ENCODE assay signal across 19 cellular contexts in the genomic region with DNA sequence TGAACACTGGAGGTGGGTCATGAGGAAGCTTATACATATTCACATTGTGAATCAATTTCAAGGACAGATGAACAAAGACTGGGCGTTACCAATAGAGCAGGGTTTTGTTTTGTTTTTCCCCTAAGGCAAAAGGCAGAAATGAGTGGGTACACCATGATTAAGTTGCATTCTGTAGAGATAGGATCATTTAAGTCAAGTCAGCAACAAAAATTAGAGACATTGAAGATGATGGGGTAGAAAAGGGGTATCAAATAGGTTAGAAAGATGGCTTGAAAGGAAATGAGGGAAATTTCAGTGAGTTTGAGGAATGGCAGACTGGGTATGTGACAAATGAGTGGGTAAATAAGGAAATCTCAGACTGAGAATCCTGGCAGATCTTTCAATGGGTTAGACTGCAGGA. TPM values are rescaled to one million over a fixed set of nuclear protein-coding genes. Genes with fewer than 3 reads are reported as not detected.
DNase-seq lines count a peak whose midpoint lies in the region; ATAC-seq, FAIRE-seq and TF ChIP-seq lines count a peak whose summit lies in the region.
"Had no signal": no experiment of that assay in that cellular context is flagged by ENCODE, and none has a peak within 500 bp of the region (broad histone marks: within the 10 kb centered on the region; RNA-seq: fewer than 3 reads in every experiment).

No MANE protein-coding gene starts in this region.

- H3K4me1 ChIP-seq in A549, result no peaks in the 10 kb centered on the region
- no peaks in the 10 kb centered on the region for H3K4me1 ChIP-seq in IMR-90 (ENCODE audit: control insufficient read depth, insufficient read depth, low read length)
- H3K4me1 ChIP-seq: BLaER1, Caco-2, HAP-1 had no signal

- CTCF ChIA-PET in A549 (lab: Yijun Ruan, JAX) (no interaction called here), IMR-90 (lab: Yijun Ruan, JAX) (no interaction called here)

- no peak overlapping the region for H4K91ac ChIP-seq in IMR-90 (ENCODE audit: insufficient read depth, low read depth, low read length)

- no peak overlapping the region for H3K23ac ChIP-seq in IMR-90 (ENCODE audit: low read depth, low read length)

- TF ChIP-seq POLR2A in A549 (IDR thresholded peaks at IDR 0.05; ENCODE audit: low read length), result no peak
- TF ChIP-seq POLR2A in IMR-90 (IDR thresholded peaks at IDR 0.05; ENCODE audit: low read depth, low read length), result no peak

- no peaks in the 10 kb centered on the region for H3K9me3 ChIP-seq in A549
- H3K9me3 ChIP-seq in IMR-90 (ENCODE audit: control insufficient read depth, insufficient read depth, low read length), result no peaks in the 10 kb centered on the region
- H3K9me3 ChIP-seq: BLaER1, Caco-2, HAP-1 had no signal

- no peak overlapping the region for H2BK20ac ChIP-seq in IMR-90 (ENCODE audit: low read depth, low read length)

- ATAC-seq in A549 (no peak), IMR-90 (ENCODE audit: low read depth) (no peak), HG03442 (IDR thresholded peaks at IDR 0.05; ENCODE audit: unreplicated experiment) (no peak)
- ATAC-seq: CD8-positive, alpha-beta T cell had no signal

- H2BK120ac ChIP-seq in IMR-90 (ENCODE audit: low read depth, low read length), result no peak overlapping the region

- FAIRE-seq in A549 (lab: Jason Lieb, UNC) (no peak), bronchial epithelial cell (lab: Jason Lieb, UNC) (no peak)
- FAIRE-seq: G401.6, GM12892, H54 had no signal

- H2BK15ac ChIP-seq in IMR-90 (ENCODE audit: low read depth, low read length), result no peak overlapping the region

- H3K9me1 ChIP-seq in IMR-90 (ENCODE audit: insufficient read depth, low read length), result peaks cover 3% of the 10 kb centered on the region; the same call in 1 of the 2 replicates

- no peak overlapping the region for H2AFZ ChIP-seq in IMR-90 (replicated peaks; ENCODE audit: low read length, poor library complexity)

- TF ChIP-seq RAD21 in A549 (conservative IDR thresholded peaks at IDR 0.05 in 1 of 2, IDR thresholded peaks at IDR 0.05 in 1 of 2) (no peak), IMR-90 (IDR thresholded peaks at IDR 0.05; ENCODE audit: low read length) (no peak)

- no peak overlapping the region for H3K9ac ChIP-seq in IMR-90 (ENCODE audit: low read depth, low read length)
- H3K9ac ChIP-seq: BLaER1 had no signal

- no peak overlapping the region for H3K27ac ChIP-seq in A549
- no peak overlapping the region for H3K27ac ChIP-seq in IMR-90 (ENCODE audit: insufficient read depth, low read length)
- H3K27ac ChIP-seq: BLaER1, C4-2B had no signal

- intact Hi-C loops in IMR-90 (cut with micrococcal nuclease), result no loop called here

- H3K4ac ChIP-seq in IMR-90 (ENCODE audit: low read depth, low read length), result no peak overlapping the region

- no peak for TF ChIP-seq EP300 in A549 (IDR thresholded peaks at IDR 0.05)

- no peak for TF ChIP-seq CTCF in A549 (IDR thresholded peaks at IDR 0.05)
- no peak for TF ChIP-seq CTCF in IMR-90 (conservative IDR thresholded peaks at IDR 0.05; ENCODE audit: low read depth, low read length)
- TF ChIP-seq CTCF in bronchial epithelial cell (IDR thresholded peaks at IDR 0.05; ENCODE audit: insufficient read depth, low read length, severe bottlenecking), result no peak

- no peak overlapping the region for H2BK5ac ChIP-seq in IMR-90 (ENCODE audit: low read depth, low read length, poor library complexity, severe bottlenecking)

- H3K18ac ChIP-seq in IMR-90 (ENCODE audit: low read depth, low read length), result no peak overlapping the region

- no TSS peak for BruUV-seq in IMR-90 (replicated peaks; lab: Mats Ljungman, UMichigan)

- H3K4me3 ChIP-seq in A549 (no peak overlapping the region), IMR-90 (ENCODE audit: insufficient read depth, low read depth, low read length) (no peak overlapping the region), bronchial epithelial cell (ENCODE audit: low read depth, low read length) (no peak overlapping the region)
- H3K4me3 ChIP-seq: BLaER1, HAP-1 had no signal

- H3K4me2 ChIP-seq in A549 (no peak overlapping the region), IMR-90 (ENCODE audit: low read depth, low read length) (no peak overlapping the region)
- H3K4me2 ChIP-seq: BLaER1 had no signal

- no peak overlapping the region for H3K14ac ChIP-seq in IMR-90 (replicated peaks; ENCODE audit: low read depth, low read length)

- no peak overlapping the region for H2AK5ac ChIP-seq in IMR-90 (ENCODE audit: low read depth, low read length)

- dilution Hi-C loops in IMR-90 (cut with HindIII; ENCODE audit: low sequenced_read_pairs, unreplicated experiment), result no loop called here

- H4K5ac ChIP-seq in IMR-90 (ENCODE audit: low read depth, low read length), result no peak overlapping the region

- no peak overlapping the region for H4K8ac ChIP-seq in IMR-90 (ENCODE audit: low read depth in 2 of 2, low read length in 2 of 2)

- 75% methylated on average over 1 of the region's 1 CpG for WGBS in A549 (ENCODE audit: missing lambda C conversion rate)
- WGBS in IMR-90 (ENCODE audit: extremely low coverage in 2 of 2, insufficient read length in 1 of 2), 2 experiments, result no CpG with 5 or more reads among the region's 1 CpG

- DNase-seq in A549 (ENCODE audit: low read depth in 1 of 2, low spot score in 1 of 2) (no peak), IMR-90 (no peak), bronchial epithelial cell (ENCODE audit: low read depth) (peak; percentile 23), renal cortical epithelial cell (ENCODE audit: low read depth) (peak; percentile 19)
- DNase-seq in activated naive CD4-positive, alpha-beta T cell treated with anti-CD3 and anti-CD28 coated beads, Interleukin-2, amount 50 U/mL, for 16 hours, result no peak
- DNase-seq: Caco-2; CD8-positive, alpha-beta T cell; DMS153; DND-41; GOT3; HFFc6 had no signal

- H3K56ac ChIP-seq in IMR-90 (ENCODE audit: extremely low read depth, insufficient read depth, low read length), result no peak overlapping the region

- no peak overlapping the region for H2AK9ac ChIP-seq in IMR-90 (replicated peaks; ENCODE audit: low read depth, low read length, poor library complexity)

- no peaks in the 10 kb centered on the region for H4K20me1 ChIP-seq in IMR-90 (ENCODE audit: insufficient read depth, low read length)
- H4K20me1 ChIP-seq: BLaER1 had no signal

- POLR2A ChIA-PET in A549 (lab: Yijun Ruan, JAX), result no interaction called here
- POLR2A ChIA-PET in IMR-90 (lab: Charles Lee; ENCODE audit: unreplicated experiment), result no interaction called here

- no peaks in the 10 kb centered on the region for H3K79me1 ChIP-seq in IMR-90 (ENCODE audit: low read depth in 1 of 2, low read length in 2 of 2)

- 0 out of 2 replicates have a peak, but pooled peaks cover 3% of the 10 kb centered on the region for H3K36me3 ChIP-seq in IMR-90 (ENCODE audit: control insufficient read depth, insufficient read depth, low read length)
- H3K36me3 ChIP-seq in bronchial epithelial cell (ENCODE audit: control insufficient read depth, insufficient read depth, low read length), result no peaks in the 10 kb centered on the region
- H3K36me3 ChIP-seq: HAP-1 had no signal

- in situ Hi-C loops in IMR-90 (cut with MboI; ENCODE audit: low sequenced_read_pairs), result no loop called here

- H3K27me3 ChIP-seq in IMR-90 (ENCODE audit: control insufficient read depth, insufficient read depth, low read length) (no peaks in the 10 kb centered on the region), bronchial epithelial cell (ENCODE audit: control insufficient read depth, insufficient read depth, low read length) (no peaks in the 10 kb centered on the region)
- H3K27me3 ChIP-seq: BLaER1 had no signal

TF ChIP-seq in A549, 52 proteins besides CTCF, POLR2A, EP300 and RAD21:
- TF ChIP-seq HOXA7 (CRISPR knock-in tag; IDR thresholded peaks at IDR 0.05) (no peak), CHD4 (IDR thresholded peaks at IDR 0.05; ENCODE audit: borderline replicate concordance) (no peak), HOXB13 (CRISPR knock-in tag; IDR thresholded peaks at IDR 0.05; ENCODE audit: low read depth) (no peak), MAFK (IDR thresholded peaks at IDR 0.05; ENCODE audit: partially characterized antibody) (peak; percentile 59)
- TF ChIP-seq, protein P1, sequence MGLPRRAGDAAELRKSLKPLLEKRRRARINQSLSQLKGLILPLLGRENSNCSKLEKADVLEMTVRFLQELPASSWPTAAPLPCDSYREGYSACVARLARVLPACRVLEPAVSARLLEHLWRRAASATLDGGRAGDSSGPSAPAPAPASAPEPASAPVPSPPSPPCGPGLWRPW (IDR thresholded peaks at IDR 0.05), result no peak

TF ChIP-seq in IMR-90, 13 proteins besides CTCF, POLR2A, EP300 and RAD21:
- TF ChIP-seq BHLHE40 (IDR thresholded peaks at IDR 0.05; ENCODE audit: low read depth, low read length), result no peak
- TF ChIP-seq MAFK (IDR thresholded peaks at IDR 0.05; ENCODE audit: low read depth, low read length), result peak; percentile 47

RNA-seq across cellular contexts. Expression of a gene that starts 51.7 kb away (rescaled TPM):
- polyA plus RNA-seq in A549 (2011; rRNA removed) (85.1 and 105 TPM in 2 replicates), A549 (2017; fragmentation: RNase III; extraction: RNeasy Plus Mini Kit Qiagen cat#74134 plus additional on column Dnase treatment) (31.2 to 33.6 TPM (median 32.6 TPM) in 3 replicates), IMR-90 (2012; rRNA removed) (167 and 219 TPM in 2 replicates)
- polyA plus RNA-seq in A549 (2012; cell fraction: cytosol; rRNA removed), result 21.9 and 27.1 TPM in 2 replicates
- 7.2 and 12.5 TPM in 2 replicates for polyA plus RNA-seq in A549 (2012; cell fraction: nucleus; rRNA removed)
- polyA minus RNA-seq in A549 (2011; rRNA and poly(A)+ RNA removed), result 79.4 and 98.3 TPM in 2 replicates
- total RNA-seq in IMR-90 (2012; rRNA removed) (231 and 317 TPM in 2 replicates), bronchial epithelial cell (6.4 and 11.8 TPM in 2 replicates), renal cortical epithelial cell (6.1 and 66.2 TPM in 2 replicates)
- 78.0 and 110 TPM in 2 replicates for polyA plus RNA-seq in IMR-90 (2012; cell fraction: cytosol; rRNA removed)
- polyA plus RNA-seq in IMR-90 (2012; cell fraction: nucleus; rRNA removed; ENCODE audit: low replicate concordance), result 35.5 and 127 TPM in 2 replicates
- total RNA-seq: A172 had no signal

Comparison
In these comparisons a context has a peak if more than half of its experiments do, and no peak if none do; other contexts are left out.
1. DNase-seq: peak in bronchial epithelial cell (single experiment) and renal cortical epithelial cell (single experiment); none in A549 (0 of 2), IMR-90 (single experiment) and activated naive CD4-positive, alpha-beta T cell treated with anti-CD3 and anti-CD28 coated beads, Interleukin-2, amount 50 U/mL, for 16 hours (single experiment).